34 cellular contexts compared by ENCODE assay signal in the genomic region with DNA sequence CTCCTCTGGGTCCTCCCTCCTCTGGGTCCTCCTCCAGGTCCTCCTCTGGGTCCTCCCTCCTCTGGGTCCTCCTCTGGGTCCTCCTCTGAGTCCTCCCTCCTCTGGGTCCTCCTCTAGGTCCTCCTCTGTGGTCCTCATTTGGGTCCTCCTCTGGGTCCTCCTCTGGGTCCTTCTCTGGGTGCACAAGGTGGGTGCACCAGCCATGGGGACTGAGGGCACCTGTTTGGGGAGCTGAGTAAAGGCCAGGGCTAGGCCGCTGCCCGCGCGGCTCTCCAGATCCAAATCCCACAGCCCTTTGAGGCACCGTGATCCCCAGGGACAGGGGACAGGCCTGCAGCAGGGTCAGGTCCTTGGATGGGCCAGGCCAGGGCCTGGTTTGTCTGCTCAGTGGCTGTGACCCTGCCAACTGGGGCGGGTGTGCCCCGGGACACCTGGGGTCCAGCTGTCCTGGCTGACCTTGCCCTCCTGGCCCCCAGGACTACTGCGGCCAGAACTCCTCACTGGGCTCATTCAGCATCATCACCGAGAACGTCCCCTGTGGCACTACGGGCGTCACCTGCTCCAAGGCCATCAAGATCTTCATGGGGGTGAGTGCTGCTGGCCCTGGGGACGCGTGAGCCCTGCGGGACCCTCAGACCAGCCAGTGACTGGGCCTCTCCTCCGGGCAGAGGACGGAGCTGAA. TPM values are rescaled to one million over a fixed set of nuclear protein-coding genes. Genes with fewer than 3 reads are reported as not detected.
"Had no signal": no experiment of that assay in that cellular context is flagged by ENCODE, and none has a peak within 500 bp of the region (broad histone marks: within the 10 kb centered on the region; RNA-seq: fewer than 3 reads in every experiment).

No MANE protein-coding gene starts in this region.

- H3K27me3 Mint-ChIP-seq: activated naive CD4-positive, alpha-beta T cell treated with anti-CD3 and anti-CD28 coated beads, Interleukin-2, amount 50 U/mL, for 24 hours; central memory CD8-positive, alpha-beta T cell; effector memory CD8-positive, alpha-beta T cell; T-cell had no signal

- H3K4me1 ChIP-seq: adrenal gland, ascending aorta, colonic mucosa, upper lobe of left lung had no signal

- H3K9me3 Mint-ChIP-seq: activated naive CD4-positive, alpha-beta T cell treated with anti-CD3 and anti-CD28 coated beads, Interleukin-2, amount 50 U/mL, for 24 hours; central memory CD8-positive, alpha-beta T cell; effector memory CD8-positive, alpha-beta T cell had no signal

- ATAC-seq: activated T-cell treated with anti-CD3 and anti-CD28 coated beads, Interleukin-2, amount 50 U/mL, for 72 hours; effector memory CD8-positive, alpha-beta T cell; esophagus mucosa; stimulated activated naive CD8-positive, alpha-beta T cell treated with anti-CD3 and anti-CD28 coated beads, Interleukin-15, Interleukin-2, amounts not matched to agents 100 U/mL and 50 U/mL, for 24 hours; T-cell had no signal

- H3K36me3 Mint-ChIP-seq: activated naive CD4-positive, alpha-beta T cell treated with anti-CD3 and anti-CD28 coated beads, Interleukin-2, amount 50 U/mL, for 24 hours; T-cell had no signal

- H3K4me3 Mint-ChIP-seq: activated naive CD4-positive, alpha-beta T cell treated with anti-CD3 and anti-CD28 coated beads, Interleukin-2, amount 50 U/mL, for 24 hours; activated T-cell treated with anti-CD3 and anti-CD28 coated beads, Interleukin-2, amount 50 U/mL, for 72 hours; central memory CD8-positive, alpha-beta T cell; effector memory CD8-positive, alpha-beta T cell; neural crest cell; T-cell had no signal

- H3K36me3 ChIP-seq: adrenal gland, ascending aorta, brain microvascular endothelial cell, colonic mucosa, upper lobe of left lung, WERI-Rb-1 had no signal

- H3K9me3 ChIP-seq: adrenal gland, ascending aorta, colonic mucosa, upper lobe of left lung had no signal

- H3K27ac Mint-ChIP-seq: activated naive CD4-positive, alpha-beta T cell treated with anti-CD3 and anti-CD28 coated beads, Interleukin-2, amount 50 U/mL, for 24 hours; activated T-cell treated with anti-CD3 and anti-CD28 coated beads, Interleukin-2, amount 50 U/mL, for 72 hours; effector memory CD8-positive, alpha-beta T cell; progenitor cell of endocrine pancreas; T-cell had no signal

- H3K4me3 ChIP-seq: adrenal gland, ascending aorta, colonic mucosa, dorsolateral prefrontal cortex, upper lobe of left lung had no signal

- H3K27me3 ChIP-seq: adrenal gland, ascending aorta, brain microvascular endothelial cell, colonic mucosa, upper lobe of left lung had no signal

- FAIRE-seq: endothelial cell of umbilical vein, TTC549 had no signal

- H3K4me1 Mint-ChIP-seq: activated naive CD4-positive, alpha-beta T cell treated with anti-CD3 and anti-CD28 coated beads, Interleukin-2, amount 50 U/mL, for 24 hours; central memory CD8-positive, alpha-beta T cell; neural crest cell; T-cell had no signal

- H3K27ac ChIP-seq: adrenal gland, ascending aorta, brain microvascular endothelial cell, colonic mucosa, dorsolateral prefrontal cortex, upper lobe of left lung, WERI-Rb-1 had no signal

- DNase-seq: activated CD4-positive, alpha-beta T cell treated with anti-CD3 and anti-CD28 coated beads for 4 hours; activated CD4-positive, alpha-beta T cell treated with anti-CD3 and anti-CD28 coated beads, Interleukin-2, amount 50 U/mL, for 48 hours; activated CD8-positive, alpha-beta memory T cell treated with anti-CD3 and anti-CD28 coated beads, Interleukin-2, amount 50 U/mL, for 48 hours; activated gamma-delta T cell; activated T-cell treated with anti-CD3 and anti-CD28 coated beads, Interleukin-2, amount 50 U/mL, for 72 hours; brain microvascular endothelial cell; colonic mucosa; effector memory CD8-positive, alpha-beta T cell; foreskin melanocyte; hippocampal formation; mesenchymal stem cell; retina; stimulated activated CD4-positive, alpha-beta T cell treated with anti-CD3 and anti-CD28 coated beads, Interleukin-12 subunit alpha, Interleukin-12 subunit beta, amount 100 ng/mL, for 4 hours; stimulated activated CD4-positive, alpha-beta T cell treated with anti-CD3 and anti-CD28 coated beads, Interleukin-4, amount 100 ng/mL, for 4 hours; stimulated activated naive CD8-positive, alpha-beta T cell treated with anti-CD3 and anti-CD28 coated beads, Interleukin-15, Interleukin-2, amounts not matched to agents 100 U/mL and 50 U/mL, for 24 hours; WERI-Rb-1 had no signal

RNA-seq across cellular contexts. Expression of gene MUC2, which starts 12.7 kb away (rescaled TPM):
- total RNA-seq: activated CD8-positive, alpha-beta memory T cell treated with anti-CD3 and anti-CD28 coated beads for 36 hours; activated T-cell treated with anti-CD3 and anti-CD28 coated beads, Interleukin-2, amount 50 U/mL, for 72 hours; endothelial cell of umbilical vein; mononuclear cell; neural crest cell; omental fat pad; progenitor cell of endocrine pancreas; skeletal muscle tissue had no signal
- polyA plus RNA-seq: endothelial cell of umbilical vein had no signal

RNA-seq across cellular contexts. Expression of gene MUC6, which starts 50.9 kb away (rescaled TPM):
- total RNA-seq: activated CD8-positive, alpha-beta memory T cell treated with anti-CD3 and anti-CD28 coated beads for 36 hours; activated T-cell treated with anti-CD3 and anti-CD28 coated beads, Interleukin-2, amount 50 U/mL, for 72 hours; ascending aorta; dorsolateral prefrontal cortex; endothelial cell of umbilical vein; esophagus mucosa; lower leg skin; neural crest cell; omental fat pad; skeletal muscle tissue; subcutaneous adipose tissue had no signal
- polyA plus RNA-seq: endothelial cell of umbilical vein had no signal
